ENCODE assay signal across 1 cellular context in the genomic region with DNA sequence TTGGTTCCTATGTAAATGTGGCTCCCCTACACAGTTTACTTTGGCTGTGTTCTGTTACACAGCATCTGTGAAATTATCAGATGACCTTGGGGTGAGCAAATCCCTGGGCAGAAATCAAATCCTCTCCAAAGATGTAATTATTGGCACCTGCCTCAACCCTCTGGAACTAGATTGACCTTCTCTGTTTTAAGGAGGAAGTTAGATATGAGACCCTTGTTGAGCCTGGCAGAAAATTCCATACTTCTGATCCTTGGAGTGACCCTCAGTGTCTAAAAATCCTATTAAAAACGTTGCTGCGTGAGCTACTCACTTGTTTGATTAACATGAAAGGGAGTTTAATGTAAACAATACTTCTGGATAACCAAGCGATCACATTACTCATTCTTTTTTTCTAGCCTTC.
TF ChIP-seq lines count a peak whose summit lies in the region.

No MANE protein-coding gene starts in this region.

TF ChIP-seq in HepG2, 621 proteins besides CTCF, POLR2A, EP300 and RAD21 (continued from another document):
- TF ChIP-seq, protein P1, sequence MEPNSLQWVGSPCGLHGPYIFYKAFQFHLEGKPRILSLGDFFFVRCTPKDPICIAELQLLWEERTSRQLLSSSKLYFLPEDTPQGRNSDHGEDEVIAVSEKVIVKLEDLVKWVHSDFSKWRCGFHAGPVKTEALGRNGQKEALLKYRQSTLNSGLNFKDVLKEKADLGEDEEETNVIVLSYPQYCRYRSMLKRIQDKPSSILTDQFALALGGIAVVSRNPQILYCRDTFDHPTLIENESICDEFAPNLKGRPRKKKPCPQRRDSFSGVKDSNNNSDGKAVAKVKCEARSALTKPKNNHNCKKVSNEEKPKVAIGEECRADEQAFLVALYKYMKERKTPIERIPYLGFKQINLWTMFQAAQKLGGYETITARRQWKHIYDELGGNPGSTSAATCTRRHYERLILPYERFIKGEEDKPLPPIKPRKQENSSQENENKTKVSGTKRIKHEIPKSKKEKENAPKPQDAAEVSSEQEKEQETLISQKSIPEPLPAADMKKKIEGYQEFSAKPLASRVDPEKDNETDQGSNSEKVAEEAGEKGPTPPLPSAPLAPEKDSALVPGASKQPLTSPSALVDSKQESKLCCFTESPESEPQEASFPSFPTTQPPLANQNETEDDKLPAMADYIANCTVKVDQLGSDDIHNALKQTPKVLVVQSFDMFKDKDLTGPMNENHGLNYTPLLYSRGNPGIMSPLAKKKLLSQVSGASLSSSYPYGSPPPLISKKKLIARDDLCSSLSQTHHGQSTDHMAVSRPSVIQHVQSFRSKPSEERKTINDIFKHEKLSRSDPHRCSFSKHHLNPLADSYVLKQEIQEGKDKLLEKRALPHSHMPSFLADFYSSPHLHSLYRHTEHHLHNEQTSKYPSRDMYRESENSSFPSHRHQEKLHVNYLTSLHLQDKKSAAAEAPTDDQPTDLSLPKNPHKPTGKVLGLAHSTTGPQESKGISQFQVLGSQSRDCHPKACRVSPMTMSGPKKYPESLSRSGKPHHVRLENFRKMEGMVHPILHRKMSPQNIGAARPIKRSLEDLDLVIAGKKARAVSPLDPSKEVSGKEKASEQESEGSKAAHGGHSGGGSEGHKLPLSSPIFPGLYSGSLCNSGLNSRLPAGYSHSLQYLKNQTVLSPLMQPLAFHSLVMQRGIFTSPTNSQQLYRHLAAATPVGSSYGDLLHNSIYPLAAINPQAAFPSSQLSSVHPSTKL (CRISPR knock-in tag; IDR thresholded peaks at IDR 0.05): 0 out of 2 replicates have a peak, but pooled peaks have one; percentile 41
- TF ChIP-seq, protein P2, sequence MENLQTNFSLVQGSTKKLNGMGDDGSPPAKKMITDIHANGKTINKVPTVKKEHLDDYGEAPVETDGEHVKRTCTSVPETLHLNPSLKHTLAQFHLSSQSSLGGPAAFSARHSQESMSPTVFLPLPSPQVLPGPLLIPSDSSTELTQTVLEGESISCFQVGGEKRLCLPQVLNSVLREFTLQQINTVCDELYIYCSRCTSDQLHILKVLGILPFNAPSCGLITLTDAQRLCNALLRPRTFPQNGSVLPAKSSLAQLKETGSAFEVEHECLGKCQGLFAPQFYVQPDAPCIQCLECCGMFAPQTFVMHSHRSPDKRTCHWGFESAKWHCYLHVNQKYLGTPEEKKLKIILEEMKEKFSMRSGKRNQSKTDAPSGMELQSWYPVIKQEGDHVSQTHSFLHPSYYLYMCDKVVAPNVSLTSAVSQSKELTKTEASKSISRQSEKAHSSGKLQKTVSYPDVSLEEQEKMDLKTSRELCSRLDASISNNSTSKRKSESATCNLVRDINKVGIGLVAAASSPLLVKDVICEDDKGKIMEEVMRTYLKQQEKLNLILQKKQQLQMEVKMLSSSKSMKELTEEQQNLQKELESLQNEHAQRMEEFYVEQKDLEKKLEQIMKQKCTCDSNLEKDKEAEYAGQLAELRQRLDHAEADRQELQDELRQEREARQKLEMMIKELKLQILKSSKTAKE (CRISPR knock-in tag; IDR thresholded peaks at IDR 0.05; ENCODE audit: borderline replicate concordance): no peak
- TF ChIP-seq ZSCAN12 (CRISPR knock-in tag; IDR thresholded peaks at IDR 0.05): no peak
- no peak for TF ChIP-seq PHF5A (CRISPR knock-in tag; IDR thresholded peaks at IDR 0.05; ENCODE audit: low read depth, unreplicated experiment)
- TF ChIP-seq TBP (CRISPR knock-in tag; IDR thresholded peaks at IDR 0.05): no peak
- TF ChIP-seq ZFAT (CRISPR knock-in tag; conservative IDR thresholded peaks at IDR 0.05): no peak
